Comparison of ENCODE assay signal across 1 cellular context in the genomic region with DNA sequence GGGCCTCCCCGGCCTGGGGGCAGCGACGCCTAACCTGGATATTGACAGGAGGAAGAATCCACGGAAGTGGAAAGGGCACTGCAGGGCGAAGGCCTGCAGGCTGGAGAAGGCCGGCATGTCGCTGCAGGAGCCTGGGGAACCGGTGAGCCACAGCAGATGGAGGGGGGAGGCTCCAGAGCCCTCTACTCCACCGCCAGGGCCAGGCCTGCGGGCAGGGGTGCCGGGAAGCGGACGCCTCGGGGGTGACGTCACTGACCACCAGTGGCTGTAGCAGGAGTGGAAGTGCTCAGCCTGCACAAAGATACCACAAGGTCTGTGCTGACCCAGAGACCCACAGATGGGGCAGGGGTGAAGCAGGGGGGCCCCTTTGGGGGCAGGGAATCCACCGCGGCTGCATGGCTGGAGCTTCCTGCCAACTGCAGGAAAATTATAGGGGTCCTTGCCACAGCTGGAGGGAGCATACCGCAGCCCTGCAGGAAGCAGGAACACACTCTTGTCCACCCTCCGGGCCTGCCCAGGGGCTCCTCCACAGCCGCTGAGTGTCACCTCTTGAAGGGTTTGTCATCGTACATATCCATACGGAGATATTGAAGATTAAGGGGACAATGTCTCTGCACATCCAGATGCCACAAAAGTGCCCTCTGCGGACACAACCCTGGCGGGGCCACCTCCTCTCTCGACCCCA.
TF ChIP-seq lines count a peak whose summit lies in the region.

No MANE protein-coding gene starts in this region.

TF ChIP-seq in HepG2, 621 proteins besides CTCF, POLR2A, EP300 and RAD21 (continued from another document):
- TF ChIP-seq CSRNP1 (CRISPR knock-in tag; IDR thresholded peaks at IDR 0.05) (no peak), ATF7 (IDR thresholded peaks at IDR 0.05) (peak; percentile 91), ATF7 (CRISPR knock-in tag; IDR thresholded peaks at IDR 0.05) (no peak), ATF1 (CRISPR knock-in tag; IDR thresholded peaks at IDR 0.05) (0 out of 2 replicates have a peak, but pooled peaks have one; percentile 17), HIC2 (CRISPR knock-in tag; IDR thresholded peaks at IDR 0.05; ENCODE audit: low read depth) (0 out of 2 replicates have a peak, but pooled peaks have one; percentile 27), BRD4 (CRISPR knock-in tag; IDR thresholded peaks at IDR 0.05) (no peak), GABPB1 (CRISPR knock-in tag; IDR thresholded peaks at IDR 0.05) (peak; percentile 29; the same call in 1 of the 2 replicates)
TF ChIP-seq in HepG2: peak in this region for 8.
